14 cellular contexts compared by ENCODE assay signal in genomic region chr7:3825491-3825890, GRCh38.
"Had no signal": no experiment of that assay in that cellular context is flagged by ENCODE, and none has a peak within 500 bp of the region (broad histone marks: within the 10 kb centered on the region; RNA-seq: fewer than 3 reads in every experiment).

No MANE protein-coding gene starts in this region.

- H3K79me2 ChIP-seq: hepatocyte had no signal

- H3K4me2 ChIP-seq: hepatocyte had no signal

- H2AFZ ChIP-seq: hepatocyte had no signal

- ATAC-seq: gastroesophageal sphincter; naive thymus-derived CD4-positive, alpha-beta T cell had no signal

- H3K4me1 ChIP-seq: esophagus squamous epithelium, gastroesophageal sphincter, right atrium auricular region, suprapubic skin, thyroid gland, upper lobe of left lung, uterus had no signal

- H3K9me3 ChIP-seq: esophagus squamous epithelium, gastroesophageal sphincter, right atrium auricular region, sigmoid colon, suprapubic skin, thyroid gland, upper lobe of left lung, uterus had no signal

- H3K36me3 ChIP-seq: esophagus squamous epithelium, gastroesophageal sphincter, right atrium auricular region, sigmoid colon, suprapubic skin, thyroid gland, upper lobe of left lung, uterus had no signal

- H3K27ac ChIP-seq: esophagus squamous epithelium, gastroesophageal sphincter, hepatocyte, right atrium auricular region, sigmoid colon, skin epidermis, suprapubic skin, thyroid gland, upper lobe of left lung, uterus had no signal

- DNase-seq: esophagus squamous epithelium; kidney glomerular epithelial cell; naive thymus-derived CD4-positive, alpha-beta T cell; posterior cingulate gyrus; sigmoid colon; stimulated activated naive CD4-positive, alpha-beta T cell treated with Interleukin-2 at 50 U/mL for 16 hours; thyroid gland; upper lobe of left lung; uterus had no signal

- H3K27me3 ChIP-seq: esophagus squamous epithelium, gastroesophageal sphincter, hepatocyte, right atrium auricular region, sigmoid colon, suprapubic skin, thyroid gland, upper lobe of left lung, uterus had no signal

- H3K4me3 ChIP-seq: esophagus squamous epithelium, gastroesophageal sphincter, hepatocyte, right atrium auricular region, sigmoid colon, skin epidermis, suprapubic skin, thyroid gland, upper lobe of left lung, uterus had no signal
